8 cellular contexts compared by ENCODE assay signal in genomic region chr18:53698907-53699306, GRCh38.
DNase-seq lines count a peak whose midpoint lies in the region; ATAC-seq and TF ChIP-seq lines count a peak whose summit lies in the region.

No MANE protein-coding gene starts in this region.

- H3K4me3 ChIP-seq in NB4 (ENCODE audit: low read depth, low read length) (no peak overlapping the region), astrocyte of the spinal cord (ENCODE audit: low read depth, low read length) (no peak overlapping the region), suprapubic skin (no peak overlapping the region)

- in situ Hi-C loops in astrocyte of the spinal cord (cut with HindIII; ENCODE audit: low sequenced_read_pairs), result no loop called here

- H3K27me3 ChIP-seq in suprapubic skin, result no peaks in the 10 kb centered on the region

- H3K36me3 Mint-ChIP-seq in activated naive CD4-positive, alpha-beta T cell treated with anti-CD3 and anti-CD28 coated beads for 36 hours (ENCODE audit: low read depth), result no peaks in the 10 kb centered on the region
- no peaks in the 10 kb centered on the region for H3K36me3 Mint-ChIP-seq in activated T-helper 1 cell treated with anti-CD3 and anti-CD28 coated beads, Interleukin-12 subunit alpha, Interleukin-12 subunit beta, Interleukin-2, Interleukin-4 antibody, amounts not matched to agents 30 ng/mL and 10 ng/mL and 1 ng/mL, durations not matched to agents 14 hours and 24 hours and 36 hours (ENCODE audit: low read depth)

- intact Hi-C loops in activated naive CD4-positive, alpha-beta T cell treated with anti-CD3 and anti-CD28 coated beads for 36 hours (cut with micrococcal nuclease), result loop anchor here (1.0 kb wide), 1 partner anchor 420 kb away; no protein-coding TSS in a partner anchor
- intact Hi-C loops in left colon (cut with DNase I, micrococcal nuclease), result no loop called here
- intact Hi-C loops in activated T-helper 1 cell treated with anti-CD3 and anti-CD28 coated beads, Interleukin-12 subunit alpha, Interleukin-12 subunit beta, Interleukin-2, Interleukin-4 antibody, amounts not matched to agents 30 ng/mL and 10 ng/mL and 1 ng/mL, durations not matched to agents 14 hours and 24 hours and 36 hours (cut with micrococcal nuclease), result loop anchor here (1.0 kb wide), 1 partner anchor 420 kb away; no protein-coding TSS in a partner anchor

- no peak for TF ChIP-seq EP300 in suprapubic skin (IDR thresholded peaks at IDR 0.05)

- no peaks in the 10 kb centered on the region for H3K4me1 Mint-ChIP-seq in activated naive CD4-positive, alpha-beta T cell treated with anti-CD3 and anti-CD28 coated beads for 36 hours (ENCODE audit: low read depth)
- no peaks in the 10 kb centered on the region for H3K4me1 Mint-ChIP-seq in activated T-helper 1 cell treated with anti-CD3 and anti-CD28 coated beads, Interleukin-12 subunit alpha, Interleukin-12 subunit beta, Interleukin-2, Interleukin-4 antibody, amounts not matched to agents 30 ng/mL and 10 ng/mL and 1 ng/mL, durations not matched to agents 14 hours and 24 hours and 36 hours (ENCODE audit: low read depth)

- no peaks in the 10 kb centered on the region for H3K9me3 Mint-ChIP-seq in activated naive CD4-positive, alpha-beta T cell treated with anti-CD3 and anti-CD28 coated beads for 36 hours
- H3K9me3 Mint-ChIP-seq in activated T-helper 1 cell treated with anti-CD3 and anti-CD28 coated beads, Interleukin-12 subunit alpha, Interleukin-12 subunit beta, Interleukin-2, Interleukin-4 antibody, amounts not matched to agents 30 ng/mL and 10 ng/mL and 1 ng/mL, durations not matched to agents 14 hours and 24 hours and 36 hours, result peaks cover 3% of the 10 kb centered on the region

- no peaks in the 10 kb centered on the region for H3K27me3 Mint-ChIP-seq in activated naive CD4-positive, alpha-beta T cell treated with anti-CD3 and anti-CD28 coated beads for 36 hours (ENCODE audit: low read depth)
- no peaks in the 10 kb centered on the region for H3K27me3 Mint-ChIP-seq in activated T-helper 1 cell treated with anti-CD3 and anti-CD28 coated beads, Interleukin-12 subunit alpha, Interleukin-12 subunit beta, Interleukin-2, Interleukin-4 antibody, amounts not matched to agents 30 ng/mL and 10 ng/mL and 1 ng/mL, durations not matched to agents 14 hours and 24 hours and 36 hours (ENCODE audit: insufficient read depth)

- no peak overlapping the region for H3K27ac ChIP-seq in suprapubic skin

- no peak for TF ChIP-seq POLR2A in NB4 (IDR thresholded peaks at IDR 0.05; ENCODE audit: extremely low read depth, insufficient read length)
- no peak for TF ChIP-seq POLR2A in suprapubic skin (IDR thresholded peaks at IDR 0.05)

- WGBS in suprapubic skin, result 5% methylated on average over 2 of the region's 2 CpGs

- H3K4me3 Mint-ChIP-seq in activated naive CD4-positive, alpha-beta T cell treated with anti-CD3 and anti-CD28 coated beads for 36 hours, result no peak overlapping the region
- no peak overlapping the region for H3K4me3 Mint-ChIP-seq in activated T-helper 1 cell treated with anti-CD3 and anti-CD28 coated beads, Interleukin-12 subunit alpha, Interleukin-12 subunit beta, Interleukin-2, Interleukin-4 antibody, amounts not matched to agents 30 ng/mL and 10 ng/mL and 1 ng/mL, durations not matched to agents 14 hours and 24 hours and 36 hours

- peak; percentile 85 for ATAC-seq in left colon
- ATAC-seq in GM19463 (IDR thresholded peaks at IDR 0.05; ENCODE audit: unreplicated experiment), result no peak

- CTCF ChIA-PET in activated naive CD4-positive, alpha-beta T cell treated with anti-CD3 and anti-CD28 coated beads for 36 hours (lab: Charles Lee), result interaction anchor here (0.7 kb wide), 1 partner anchor 44 kb away, joined by 3 read pairs; no protein-coding TSS in a partner anchor

- H3K4me1 ChIP-seq in suprapubic skin, result no peaks in the 10 kb centered on the region

- TF ChIP-seq CTCF in NB4 (IDR thresholded peaks at IDR 0.05; ENCODE audit: low read depth, low read length) (peak; percentile 38), astrocyte of the spinal cord (IDR thresholded peaks at IDR 0.05; ENCODE audit: low read depth, low read length) (peak; percentile 61), suprapubic skin (IDR thresholded peaks at IDR 0.05) (peak in 1 of 2 donors; percentile 12)

- H3K27ac Mint-ChIP-seq in activated naive CD4-positive, alpha-beta T cell treated with anti-CD3 and anti-CD28 coated beads for 36 hours, result no peak overlapping the region
- no peak overlapping the region for H3K27ac Mint-ChIP-seq in activated T-helper 1 cell treated with anti-CD3 and anti-CD28 coated beads, Interleukin-12 subunit alpha, Interleukin-12 subunit beta, Interleukin-2, Interleukin-4 antibody, amounts not matched to agents 30 ng/mL and 10 ng/mL and 1 ng/mL, durations not matched to agents 14 hours and 24 hours and 36 hours

- no peaks in the 10 kb centered on the region for H3K36me3 ChIP-seq in suprapubic skin

- peak; percentile 7 for DNase-seq in activated naive CD4-positive, alpha-beta T cell treated with anti-CD3 and anti-CD28 coated beads for 36 hours
- DNase-seq in activated naive CD4-positive, alpha-beta T cell treated with anti-CD3 and anti-CD28 coated beads, Interleukin-2, amount 50 U/mL, for 16 hours, result no peak
- DNase-seq in NB4 (ENCODE audit: low read depth) (peak; percentile 44), astrocyte of the spinal cord (ENCODE audit: low read depth, low spot score) (peak; percentile 45), left colon (peak; percentile 23 to 45), suprapubic skin (ENCODE audit: low spot score in 2 of 2) (no peak)
- DNase-seq in activated T-helper 1 cell treated with anti-CD3 and anti-CD28 coated beads, Interleukin-12 subunit alpha, Interleukin-12 subunit beta, Interleukin-2, Interleukin-4 antibody, amounts not matched to agents 30 ng/mL and 10 ng/mL and 1 ng/mL, durations not matched to agents 14 hours and 24 hours and 36 hours (ENCODE audit: low spot score), result no peak

- no peaks in the 10 kb centered on the region for H3K9me3 ChIP-seq in suprapubic skin

Comparison
In these comparisons a context has a peak if more than half of its experiments do, and no peak if none do; other contexts are left out.
1. DNase-seq: peak in activated naive CD4-positive, alpha-beta T cell treated with anti-CD3 and anti-CD28 coated beads for 36 hours (single experiment), NB4 (single experiment), astrocyte of the spinal cord (single experiment) and left colon (2 of 2); none in activated naive CD4-positive, alpha-beta T cell treated with anti-CD3 and anti-CD28 coated beads, Interleukin-2, amount 50 U/mL, for 16 hours (single experiment), suprapubic skin (0 of 2) and activated T-helper 1 cell treated with anti-CD3 and anti-CD28 coated beads, Interleukin-12 subunit alpha, Interleukin-12 subunit beta, Interleukin-2, Interleukin-4 antibody, amounts not matched to agents 30 ng/mL and 10 ng/mL and 1 ng/mL, durations not matched to agents 14 hours and 24 hours and 36 hours (single experiment).
2. intact Hi-C loops: an anchor here in activated naive CD4-positive, alpha-beta T cell treated with anti-CD3 and anti-CD28 coated beads for 36 hours (1.0 kb wide) and activated T-helper 1 cell treated with anti-CD3 and anti-CD28 coated beads, Interleukin-12 subunit alpha, Interleukin-12 subunit beta, Interleukin-2, Interleukin-4 antibody, amounts not matched to agents 30 ng/mL and 10 ng/mL and 1 ng/mL, durations not matched to agents 14 hours and 24 hours and 36 hours (1.0 kb wide); none called in left colon.